15 cellular contexts compared by ENCODE assay signal in genomic region chr16:86505899-86506864, GRCh38. TPM values are rescaled to one million over a fixed set of nuclear protein-coding genes. Genes with fewer than 3 reads are reported as not detected.
DNase-seq lines count a peak whose midpoint lies in the region; ATAC-seq and TF ChIP-seq lines count a peak whose summit lies in the region.
"Had no signal": no experiment of that assay in that cellular context is flagged by ENCODE, and none has a peak within 500 bp of the region (broad histone marks: within the 10 kb centered on the region; RNA-seq: fewer than 3 reads in every experiment).

No MANE protein-coding gene starts in this region.

- no peak for ATAC-seq in CD8-positive, alpha-beta T cell
- no peak for ATAC-seq in GM21515 (IDR thresholded peaks at IDR 0.05; ENCODE audit: unreplicated experiment)

- no peak overlapping the region for H3K4me3 ChIP-seq in CD8-positive, alpha-beta T cell (ENCODE audit: low read depth, low read length)
- peak overlapping the region; percentile 68 for H3K4me3 ChIP-seq in SJSA1
- peak overlapping the region; percentile 66 for H3K4me3 ChIP-seq in rectal smooth muscle tissue (ENCODE audit: low read length)
- H3K4me3 ChIP-seq: HAP-1 had no signal

- H3K4me1 Mint-ChIP-seq in CD8-positive, alpha-beta T cell (ENCODE audit: low read depth), result peaks cover 23% of the 10 kb centered on the region
- H3K4me1 Mint-ChIP-seq in immature natural killer cell, result peaks cover 16 to 24% of the 10 kb centered on the region in 2 donors

- H3K27me3 Mint-ChIP-seq in CD8-positive, alpha-beta T cell (ENCODE audit: low read depth), result peaks cover 63% of the 10 kb centered on the region
- peaks cover 32 to 50% (median 49%) of the 10 kb centered on the region in 3 donors for H3K27me3 Mint-ChIP-seq in immature natural killer cell (ENCODE audit: low read depth in 3 of 3)

- H3K9me3 Mint-ChIP-seq in CD8-positive, alpha-beta T cell, result no peaks in the 10 kb centered on the region
- H3K9me3 Mint-ChIP-seq in immature natural killer cell, result peaks cover 0 to 2% (median 0%) of the 10 kb centered on the region in 6 donors

- peak overlapping the region; percentile 32 for H3K9ac ChIP-seq in rectal smooth muscle tissue (ENCODE audit: low read length)

- peaks cover 4% of the 10 kb centered on the region for H3K4me1 ChIP-seq in CD8-positive, alpha-beta T cell (ENCODE audit: insufficient read depth, low read length)
- H3K4me1 ChIP-seq in SJSA1 (replicated peaks) (peaks cover 51% of the 10 kb centered on the region), rectal smooth muscle tissue (ENCODE audit: control insufficient read depth, insufficient read depth, low read length) (peaks cover 8% of the 10 kb centered on the region)

- no peak overlapping the region for H3K27ac ChIP-seq in CD8-positive, alpha-beta T cell (ENCODE audit: low read depth, low read length)
- H3K27ac ChIP-seq in SJSA1, result peak overlapping the region; percentile 40
- H3K27ac ChIP-seq in rectal smooth muscle tissue (ENCODE audit: low read depth, low read length), result peak overlapping the region; percentile 99
- H3K27ac ChIP-seq: VCaP had no signal

- CTCF ChIA-PET in CD8-positive, alpha-beta T cell (lab: Charles Lee), result no interaction called here

- H3K9me3 ChIP-seq in CD8-positive, alpha-beta T cell (ENCODE audit: low read length), result no peaks in the 10 kb centered on the region
- no peaks in the 10 kb centered on the region for H3K9me3 ChIP-seq in SJSA1 (replicated peaks)
- H3K9me3 ChIP-seq: HAP-1 had no signal

- DNase-seq in CD8-positive, alpha-beta T cell, result no peak
- DNase-seq in SJSA1 (ENCODE audit: low read depth in 1 of 2, low spot score in 2 of 2) (peak in 1 of 2 experiments; percentile 52), immature natural killer cell (no peak), NCI-H526 (lab: John Stamatoyannopoulos, UW) (no peak), amniotic stem cell (lab: John Stamatoyannopoulos, UW) (no peak), GM10266 (ENCODE audit: extremely low spot score) (no peak)
- DNase-seq: caudate nucleus; Kasumi-1; NCI-H2171; occipital lobe; stimulated activated CD4-positive, alpha-beta T cell treated with anti-CD3 and anti-CD28 coated beads, Interleukin-1b, Interleukin-23, amount 100 ng/mL, for 48 hours had no signal

- intact Hi-C loops in CD8-positive, alpha-beta T cell (cut with DNase I, micrococcal nuclease), result no loop called here

- peaks cover 17% of the 10 kb centered on the region for H3K27me3 ChIP-seq in CD8-positive, alpha-beta T cell (ENCODE audit: insufficient read depth, low read length)
- H3K27me3 ChIP-seq in SJSA1 (replicated peaks), result no peaks in the 10 kb centered on the region
- H3K27me3 ChIP-seq in rectal smooth muscle tissue (ENCODE audit: control insufficient read depth, insufficient read depth, low read length), result peaks cover 12% of the 10 kb centered on the region

- H3K4me3 Mint-ChIP-seq in CD8-positive, alpha-beta T cell, result peak overlapping the region; percentile 18
- H3K4me3 Mint-ChIP-seq in immature natural killer cell, result peak overlapping the region in 3 of 5 donors; percentile 15 to 54 (median 21)

- TF ChIP-seq CTCF in CD8-positive, alpha-beta T cell (IDR thresholded peaks at IDR 0.05), result no peak
- no peak for TF ChIP-seq CTCF in GM10266 (IDR thresholded peaks at IDR 0.05; ENCODE audit: control insufficient read depth, insufficient read depth, low read depth, missing control alignments)

- no peak overlapping the region for H3K27ac Mint-ChIP-seq in CD8-positive, alpha-beta T cell
- no peak overlapping the region for H3K27ac Mint-ChIP-seq in immature natural killer cell

- POLR2A ChIA-PET in CD8-positive, alpha-beta T cell (lab: Charles Lee), result no interaction called here

- no peaks in the 10 kb centered on the region for H3K36me3 Mint-ChIP-seq in CD8-positive, alpha-beta T cell
- peaks cover 3 to 7% (median 3%) of the 10 kb centered on the region in 3 donors for H3K36me3 Mint-ChIP-seq in immature natural killer cell

- no peaks in the 10 kb centered on the region for H3K36me3 ChIP-seq in CD8-positive, alpha-beta T cell (ENCODE audit: insufficient read depth, low read length)
- peaks cover 62% of the 10 kb centered on the region for H3K36me3 ChIP-seq in SJSA1
- no peaks in the 10 kb centered on the region for H3K36me3 ChIP-seq in rectal smooth muscle tissue (ENCODE audit: control insufficient read depth, insufficient read depth, low read length)
- H3K36me3 ChIP-seq: HAP-1 had no signal

RNA-seq across cellular contexts. Expression of gene FOXF1, which starts 4.1 kb away (rescaled TPM):
- total RNA-seq in CD8-positive, alpha-beta T cell, result not detected
- 25.7 and 34.7 TPM in 2 replicates for total RNA-seq in SJSA1 (2014; rRNA removed; shearing (Covaris generic))
- polyA plus RNA-seq in immature natural killer cell, result not detected

RNA-seq across cellular contexts. Expression of gene MTHFSD, which starts 48.9 kb away (rescaled TPM):
- total RNA-seq in CD8-positive, alpha-beta T cell, result 1 to 10 TPM; 6.2 to 7.8 TPM
- total RNA-seq in SJSA1 (2014; rRNA removed; shearing (Covaris generic)), result 9.4 and 11.7 TPM in 2 replicates
- polyA plus RNA-seq in immature natural killer cell, result 10 to 100 TPM in 2 of 3 donors, 1 to 10 TPM in 1; 7.9 to 15.5 (median 12.3) TPM

Comparison
In these comparisons a context has a peak if more than half of its experiments do, and no peak if none do; other contexts are left out.
1. RNA of gene FOXF1, which starts 4.1 kb away (total RNA-seq): 25.7 to 34.7 TPM in SJSA1; not detected in CD8-positive, alpha-beta T cell; every median in the first group is over 10 times any median in the second.